ENCODE assay signal across 1 cellular context in the genomic region with DNA sequence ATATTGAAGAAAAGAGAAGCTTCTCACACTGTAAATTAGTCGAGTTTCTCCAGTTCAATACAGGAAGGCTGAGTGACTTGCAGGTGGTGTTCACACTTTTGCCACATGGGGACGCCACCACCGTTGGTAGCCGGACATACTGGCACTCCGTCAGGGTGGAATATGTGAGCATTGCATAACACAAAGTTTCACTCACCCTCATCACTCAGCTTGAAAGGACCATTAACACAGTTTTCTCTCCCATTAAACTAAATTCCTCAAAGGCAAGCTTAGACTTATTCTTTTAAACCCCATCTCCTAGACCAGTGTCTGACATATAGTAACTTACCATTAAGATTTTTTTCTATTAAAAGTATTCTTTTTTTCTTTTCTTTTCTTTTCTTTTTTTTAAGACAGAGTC.
TF ChIP-seq lines count a peak whose summit lies in the region.

No MANE protein-coding gene starts in this region.

TF ChIP-seq in HepG2, 621 proteins besides CTCF, POLR2A, EP300 and RAD21 (continued from another document and continues in another):
- TF ChIP-seq, protein P1, sequence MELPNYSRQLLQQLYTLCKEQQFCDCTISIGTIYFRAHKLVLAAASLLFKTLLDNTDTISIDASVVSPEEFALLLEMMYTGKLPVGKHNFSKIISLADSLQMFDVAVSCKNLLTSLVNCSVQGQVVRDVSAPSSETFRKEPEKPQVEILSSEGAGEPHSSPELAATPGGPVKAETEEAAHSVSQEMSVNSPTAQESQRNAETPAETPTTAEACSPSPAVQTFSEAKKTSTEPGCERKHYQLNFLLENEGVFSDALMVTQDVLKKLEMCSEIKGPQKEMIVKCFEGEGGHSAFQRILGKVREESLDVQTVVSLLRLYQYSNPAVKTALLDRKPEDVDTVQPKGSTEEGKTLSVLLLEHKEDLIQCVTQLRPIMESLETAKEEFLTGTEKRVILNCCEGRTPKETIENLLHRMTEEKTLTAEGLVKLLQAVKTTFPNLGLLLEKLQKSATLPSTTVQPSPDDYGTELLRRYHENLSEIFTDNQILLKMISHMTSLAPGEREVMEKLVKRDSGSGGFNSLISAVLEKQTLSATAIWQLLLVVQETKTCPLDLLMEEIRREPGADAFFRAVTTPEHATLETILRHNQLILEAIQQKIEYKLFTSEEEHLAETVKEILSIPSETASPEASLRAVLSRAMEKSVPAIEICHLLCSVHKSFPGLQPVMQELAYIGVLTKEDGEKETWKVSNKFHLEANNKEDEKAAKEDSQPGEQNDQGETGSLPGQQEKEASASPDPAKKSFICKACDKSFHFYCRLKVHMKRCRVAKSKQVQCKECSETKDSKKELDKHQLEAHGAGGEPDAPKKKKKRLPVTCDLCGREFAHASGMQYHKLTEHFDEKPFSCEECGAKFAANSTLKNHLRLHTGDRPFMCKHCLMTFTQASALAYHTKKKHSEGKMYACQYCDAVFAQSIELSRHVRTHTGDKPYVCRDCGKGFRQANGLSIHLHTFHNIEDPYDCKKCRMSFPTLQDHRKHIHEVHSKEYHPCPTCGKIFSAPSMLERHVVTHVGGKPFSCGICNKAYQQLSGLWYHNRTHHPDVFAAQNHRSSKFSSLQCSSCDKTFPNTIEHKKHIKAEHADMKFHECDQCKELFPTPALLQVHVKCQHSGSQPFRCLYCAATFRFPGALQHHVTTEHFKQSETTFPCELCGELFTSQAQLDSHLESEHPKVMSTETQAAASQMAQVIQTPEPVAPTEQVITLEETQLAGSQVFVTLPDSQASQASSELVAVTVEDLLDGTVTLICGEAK (IDR thresholded peaks at IDR 0.05): no peak
- TF ChIP-seq, protein P1 (CRISPR knock-in tag; IDR thresholded peaks at IDR 0.05): no peak
- no peak for TF ChIP-seq NONO (IDR thresholded peaks at IDR 0.05)
- TF ChIP-seq NONO (CRISPR knock-in tag; conservative IDR thresholded peaks at IDR 0.05): no peak
- TF ChIP-seq, protein P2, sequence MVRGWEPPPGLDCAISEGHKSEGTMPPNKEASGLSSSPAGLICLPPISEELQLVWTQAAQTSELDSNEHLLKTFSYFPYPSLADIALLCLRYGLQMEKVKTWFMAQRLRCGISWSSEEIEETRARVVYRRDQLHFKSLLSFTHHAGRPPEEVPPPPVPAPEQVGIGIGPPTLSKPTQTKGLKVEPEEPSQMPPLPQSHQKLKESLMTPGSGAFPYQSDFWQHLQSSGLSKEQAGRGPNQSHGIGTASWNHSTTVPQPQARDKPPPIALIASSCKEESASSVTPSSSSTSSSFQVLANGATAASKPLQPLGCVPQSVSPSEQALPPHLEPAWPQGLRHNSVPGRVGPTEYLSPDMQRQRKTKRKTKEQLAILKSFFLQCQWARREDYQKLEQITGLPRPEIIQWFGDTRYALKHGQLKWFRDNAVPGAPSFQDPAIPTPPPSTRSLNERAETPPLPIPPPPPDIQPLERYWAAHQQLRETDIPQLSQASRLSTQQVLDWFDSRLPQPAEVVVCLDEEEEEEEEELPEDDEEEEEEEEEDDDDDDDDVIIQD (CRISPR knock-in tag; IDR thresholded peaks at IDR 0.05; ENCODE audit: low read depth): no peak
- no peak for TF ChIP-seq ZNF350 (CRISPR knock-in tag; IDR thresholded peaks at IDR 0.05; ENCODE audit: borderline replicate concordance, low read depth)
- TF ChIP-seq ZNF839 (CRISPR knock-in tag; IDR thresholded peaks at IDR 0.05; ENCODE audit: borderline replicate concordance): no peak
- TF ChIP-seq MTF2 (CRISPR knock-in tag; IDR thresholded peaks at IDR 0.05; ENCODE audit: borderline replicate concordance): no peak
- TF ChIP-seq ZNF615 (CRISPR knock-in tag; IDR thresholded peaks at IDR 0.05; ENCODE audit: borderline replicate concordance): no peak
- no peak for TF ChIP-seq SYNCRIP (IDR thresholded peaks at IDR 0.05; ENCODE audit: insufficient read depth, low read depth, low read length)
- no peak for TF ChIP-seq ZNF17 (CRISPR knock-in tag; IDR thresholded peaks at IDR 0.05)
- no peak for TF ChIP-seq ZNF430 (CRISPR knock-in tag; IDR thresholded peaks at IDR 0.05)
- no peak for TF ChIP-seq IRF9 (CRISPR knock-in tag; IDR thresholded peaks at IDR 0.05; ENCODE audit: borderline replicate concordance)
- TF ChIP-seq ZNF773 (CRISPR knock-in tag; IDR thresholded peaks at IDR 0.05; ENCODE audit: borderline replicate concordance): no peak
- TF ChIP-seq ZBTB1 (CRISPR knock-in tag; IDR thresholded peaks at IDR 0.05; ENCODE audit: borderline replicate concordance): no peak
- no peak for TF ChIP-seq ZBTB20 (CRISPR knock-in tag; IDR thresholded peaks at IDR 0.05; ENCODE audit: borderline replicate concordance, low read depth)
- no peak for TF ChIP-seq DBP (CRISPR knock-in tag; IDR thresholded peaks at IDR 0.05; ENCODE audit: not compliant biosample characterization)
- TF ChIP-seq, protein P3, sequence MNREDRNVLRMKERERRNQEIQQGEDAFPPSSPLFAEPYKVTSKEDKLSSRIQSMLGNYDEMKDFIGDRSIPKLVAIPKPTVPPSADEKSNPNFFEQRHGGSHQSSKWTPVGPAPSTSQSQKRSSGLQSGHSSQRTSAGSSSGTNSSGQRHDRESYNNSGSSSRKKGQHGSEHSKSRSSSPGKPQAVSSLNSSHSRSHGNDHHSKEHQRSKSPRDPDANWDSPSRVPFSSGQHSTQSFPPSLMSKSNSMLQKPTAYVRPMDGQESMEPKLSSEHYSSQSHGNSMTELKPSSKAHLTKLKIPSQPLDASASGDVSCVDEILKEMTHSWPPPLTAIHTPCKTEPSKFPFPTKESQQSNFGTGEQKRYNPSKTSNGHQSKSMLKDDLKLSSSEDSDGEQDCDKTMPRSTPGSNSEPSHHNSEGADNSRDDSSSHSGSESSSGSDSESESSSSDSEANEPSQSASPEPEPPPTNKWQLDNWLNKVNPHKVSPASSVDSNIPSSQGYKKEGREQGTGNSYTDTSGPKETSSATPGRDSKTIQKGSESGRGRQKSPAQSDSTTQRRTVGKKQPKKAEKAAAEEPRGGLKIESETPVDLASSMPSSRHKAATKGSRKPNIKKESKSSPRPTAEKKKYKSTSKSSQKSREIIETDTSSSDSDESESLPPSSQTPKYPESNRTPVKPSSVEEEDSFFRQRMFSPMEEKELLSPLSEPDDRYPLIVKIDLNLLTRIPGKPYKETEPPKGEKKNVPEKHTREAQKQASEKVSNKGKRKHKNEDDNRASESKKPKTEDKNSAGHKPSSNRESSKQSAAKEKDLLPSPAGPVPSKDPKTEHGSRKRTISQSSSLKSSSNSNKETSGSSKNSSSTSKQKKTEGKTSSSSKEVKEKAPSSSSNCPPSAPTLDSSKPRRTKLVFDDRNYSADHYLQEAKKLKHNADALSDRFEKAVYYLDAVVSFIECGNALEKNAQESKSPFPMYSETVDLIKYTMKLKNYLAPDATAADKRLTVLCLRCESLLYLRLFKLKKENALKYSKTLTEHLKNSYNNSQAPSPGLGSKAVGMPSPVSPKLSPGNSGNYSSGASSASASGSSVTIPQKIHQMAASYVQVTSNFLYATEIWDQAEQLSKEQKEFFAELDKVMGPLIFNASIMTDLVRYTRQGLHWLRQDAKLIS (CRISPR knock-in tag; IDR thresholded peaks at IDR 0.05): no peak
- no peak for TF ChIP-seq PLSCR1 (CRISPR knock-in tag; IDR thresholded peaks at IDR 0.05; ENCODE audit: borderline replicate concordance)
- TF ChIP-seq, protein P4, sequence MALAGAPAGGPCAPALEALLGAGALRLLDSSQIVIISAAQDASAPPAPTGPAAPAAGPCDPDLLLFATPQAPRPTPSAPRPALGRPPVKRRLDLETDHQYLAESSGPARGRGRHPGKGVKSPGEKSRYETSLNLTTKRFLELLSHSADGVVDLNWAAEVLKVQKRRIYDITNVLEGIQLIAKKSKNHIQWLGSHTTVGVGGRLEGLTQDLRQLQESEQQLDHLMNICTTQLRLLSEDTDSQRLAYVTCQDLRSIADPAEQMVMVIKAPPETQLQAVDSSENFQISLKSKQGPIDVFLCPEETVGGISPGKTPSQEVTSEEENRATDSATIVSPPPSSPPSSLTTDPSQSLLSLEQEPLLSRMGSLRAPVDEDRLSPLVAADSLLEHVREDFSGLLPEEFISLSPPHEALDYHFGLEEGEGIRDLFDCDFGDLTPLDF (CRISPR knock-in tag; IDR thresholded peaks at IDR 0.05): no peak
- TF ChIP-seq RCOR2 (CRISPR knock-in tag; IDR thresholded peaks at IDR 0.05): peak; percentile 67; the same call in 1 of the 2 replicates
- TF ChIP-seq ZNF564 (CRISPR knock-in tag; IDR thresholded peaks at IDR 0.05): no peak
- no peak for TF ChIP-seq HBP1 (CRISPR knock-in tag; IDR thresholded peaks at IDR 0.05; ENCODE audit: low read depth)
- peak; percentile 88 for TF ChIP-seq RXRB (CRISPR knock-in tag; IDR thresholded peaks at IDR 0.05; ENCODE audit: borderline replicate concordance)
- no peak for TF ChIP-seq ELK4 (CRISPR knock-in tag; IDR thresholded peaks at IDR 0.05; ENCODE audit: borderline replicate concordance)
- TF ChIP-seq ZBTB37 (CRISPR knock-in tag; IDR thresholded peaks at IDR 0.05): no peak
